9 cellular contexts compared by ENCODE assay signal in the genomic region with DNA sequence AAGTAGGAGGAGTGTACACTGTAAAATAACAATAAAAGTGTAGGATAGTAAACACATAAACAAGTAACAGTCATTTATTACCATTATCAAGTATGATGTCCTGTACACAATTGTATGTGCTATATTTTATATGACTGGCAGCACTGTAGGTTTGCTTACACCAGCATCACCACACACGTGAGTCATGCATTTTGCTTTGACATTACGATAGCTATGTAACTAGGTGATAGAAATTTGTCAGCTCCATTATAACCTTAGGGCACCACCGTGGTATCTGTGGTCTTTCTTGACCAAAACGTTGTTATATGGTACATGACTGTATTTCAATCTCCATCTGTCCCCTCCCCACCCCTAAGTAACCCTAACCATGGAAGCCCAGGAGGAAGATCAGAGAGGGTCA. TPM values are rescaled to one million over a fixed set of nuclear protein-coding genes. Genes with fewer than 3 reads are reported as not detected.
DNase-seq lines count a peak whose midpoint lies in the region; ATAC-seq and TF ChIP-seq lines count a peak whose summit lies in the region.
"Had no signal": no experiment of that assay in that cellular context is flagged by ENCODE, and none has a peak within 500 bp of the region (broad histone marks: within the 10 kb centered on the region; RNA-seq: fewer than 3 reads in every experiment).

No MANE protein-coding gene starts in this region.

- no peak for TF ChIP-seq EP300 in suprapubic skin (IDR thresholded peaks at IDR 0.05)

- H3K36me3 ChIP-seq in iPS-15b (ENCODE audit: control insufficient read depth, insufficient read depth, low read length) (no peaks in the 10 kb centered on the region), suprapubic skin (peaks cover 11% of the 10 kb centered on the region)

- no peak for TF ChIP-seq CTCF in suprapubic skin (IDR thresholded peaks at IDR 0.05)

- no peak overlapping the region for H3K9ac ChIP-seq in iPS-15b (ENCODE audit: low read depth, low read length)

- peak overlapping the region; percentile 75 for H3K27ac Mint-ChIP-seq in activated CD8-positive, alpha-beta memory T cell treated with anti-CD3 and anti-CD28 coated beads, Interleukin-2, amount 10 ng/mL, durations not matched to agents 7 days and 5 days
- H3K27ac Mint-ChIP-seq in activated T-cell treated with anti-CD3 and anti-CD28 coated beads, Interleukin-2, amount 50 U/mL, for 72 hours, result peak overlapping the region; percentile 64

- peaks cover 15% of the 10 kb centered on the region for H3K27me3 Mint-ChIP-seq in activated CD8-positive, alpha-beta memory T cell treated with anti-CD3 and anti-CD28 coated beads, Interleukin-2, amount 10 ng/mL, durations not matched to agents 7 days and 5 days
- no peaks in the 10 kb centered on the region for H3K27me3 Mint-ChIP-seq in activated T-cell treated with anti-CD3 and anti-CD28 coated beads, Interleukin-2, amount 50 U/mL, for 72 hours (ENCODE audit: low read depth)

- H3K4me3 Mint-ChIP-seq in activated CD8-positive, alpha-beta memory T cell treated with anti-CD3 and anti-CD28 coated beads, Interleukin-2, amount 10 ng/mL, durations not matched to agents 7 days and 5 days, result peak overlapping the region; percentile 79
- H3K4me3 Mint-ChIP-seq in activated T-cell treated with anti-CD3 and anti-CD28 coated beads, Interleukin-2, amount 50 U/mL, for 72 hours, result peak overlapping the region; percentile 92 to 94

- no peak for ATAC-seq in activated CD8-positive, alpha-beta memory T cell treated with anti-CD3 and anti-CD28 coated beads, Interleukin-2, amount 10 ng/mL, durations not matched to agents 7 days and 5 days
- peak; percentile 42 to 58 for ATAC-seq in activated T-cell treated with anti-CD3 and anti-CD28 coated beads, Interleukin-2, amount 50 U/mL, for 72 hours (replicated peaks in 1 of 2)
- no peak for ATAC-seq in HG03442 (IDR thresholded peaks at IDR 0.05; ENCODE audit: unreplicated experiment)

- H3K27ac ChIP-seq in suprapubic skin, result no peak overlapping the region

- CTCF ChIA-PET in activated CD8-positive, alpha-beta memory T cell treated with anti-CD3 and anti-CD28 coated beads, Interleukin-2, amount 10 ng/mL, durations not matched to agents 7 days and 5 days (lab: Charles Lee), result interaction anchor here (1.0 to 1.3 kb wide), 2 partner anchors 24 to 63 kb away, joined by 3 read pairs; no protein-coding TSS in a partner anchor

- no peaks in the 10 kb centered on the region for H3K36me3 Mint-ChIP-seq in activated CD8-positive, alpha-beta memory T cell treated with anti-CD3 and anti-CD28 coated beads, Interleukin-2, amount 10 ng/mL, durations not matched to agents 7 days and 5 days
- peaks cover 2% of the 10 kb centered on the region in 2 donors for H3K36me3 Mint-ChIP-seq in activated T-cell treated with anti-CD3 and anti-CD28 coated beads, Interleukin-2, amount 50 U/mL, for 72 hours (ENCODE audit: insufficient read depth in 2 of 2)

- H3K9me3 ChIP-seq in iPS-15b (ENCODE audit: control insufficient read depth, insufficient read depth, low read length) (no peaks in the 10 kb centered on the region), suprapubic skin (no peaks in the 10 kb centered on the region)

- no peak for TF ChIP-seq POLR2A in suprapubic skin (IDR thresholded peaks at IDR 0.05)

- peaks cover 11% of the 10 kb centered on the region for H3K27me3 ChIP-seq in iPS-15b (ENCODE audit: control insufficient read depth, insufficient read depth, low read length)
- no peaks in the 10 kb centered on the region for H3K27me3 ChIP-seq in suprapubic skin

- H3K4me1 Mint-ChIP-seq in activated CD8-positive, alpha-beta memory T cell treated with anti-CD3 and anti-CD28 coated beads, Interleukin-2, amount 10 ng/mL, durations not matched to agents 7 days and 5 days, result peaks cover 16% of the 10 kb centered on the region
- H3K4me1 Mint-ChIP-seq in activated T-cell treated with anti-CD3 and anti-CD28 coated beads, Interleukin-2, amount 50 U/mL, for 72 hours (ENCODE audit: low read depth), result peaks cover 7% of the 10 kb centered on the region

- H3K4me1 ChIP-seq in iPS-15b (ENCODE audit: control insufficient read depth, insufficient read depth, low read length) (no peaks in the 10 kb centered on the region), suprapubic skin (peaks cover 19% of the 10 kb centered on the region)

- H3K4me3 ChIP-seq in iPS-15b (ENCODE audit: low read depth, low read length) (peak overlapping the region; percentile 80), suprapubic skin (peak overlapping the region; percentile 89)

- WGBS in suprapubic skin, result 45% methylated on average over 4 of the region's 4 CpGs

- peak; percentile 52 for DNase-seq in activated CD8-positive, alpha-beta memory T cell treated with anti-CD3 and anti-CD28 coated beads, Interleukin-2, amount 10 ng/mL, durations not matched to agents 7 days and 5 days
- DNase-seq in activated CD8-positive, alpha-beta memory T cell treated with anti-CD3 and anti-CD28 coated beads, Interleukin-2, amount 50 U/mL, for 48 hours, result no peak
- DNase-seq in activated T-cell treated with anti-CD3 and anti-CD28 coated beads, Interleukin-2, amount 50 U/mL, for 72 hours, result peak; percentile 42 to 48
- DNase-seq in suprapubic skin (ENCODE audit: low spot score in 2 of 2) (no peak), dedifferentiated amniotic fluid mesenchymal stem cell (ENCODE audit: extremely low spot score) (no peak), NCI-H1436 treated with DMSO at 0.1 percent for 48 hours (lab: John Stamatoyannopoulos, UW) (no peak)
- DNase-seq: DMS79 treated with DMSO at 0.1 percent for 48 hours had no signal

- no peaks in the 10 kb centered on the region for H3K9me3 Mint-ChIP-seq in activated CD8-positive, alpha-beta memory T cell treated with anti-CD3 and anti-CD28 coated beads, Interleukin-2, amount 10 ng/mL, durations not matched to agents 7 days and 5 days (ENCODE audit: low read depth)
- H3K9me3 Mint-ChIP-seq in activated T-cell treated with anti-CD3 and anti-CD28 coated beads, Interleukin-2, amount 50 U/mL, for 72 hours, result no peaks in the 10 kb centered on the region

RNA-seq across cellular contexts. Expression of gene DNAL4, which starts 1.1 kb away (rescaled TPM):
- 1 to 10 TPM; 8.2 to 8.9 TPM for total RNA-seq in activated CD8-positive, alpha-beta memory T cell treated with anti-CD3 and anti-CD28 coated beads, Interleukin-2, amount 10 ng/mL, durations not matched to agents 7 days and 5 days
- total RNA-seq in activated T-cell treated with anti-CD3 and anti-CD28 coated beads, Interleukin-2, amount 50 U/mL, for 72 hours, result 10 to 100 TPM; 10.6 to 16.6 TPM
- 10 to 100 TPM; 21.8 to 27.7 (median 27.6) TPM for total RNA-seq in suprapubic skin

RNA-seq across cellular contexts. Expression of gene SUN2, which starts 37.0 kb away (rescaled TPM):
- total RNA-seq in activated CD8-positive, alpha-beta memory T cell treated with anti-CD3 and anti-CD28 coated beads, Interleukin-2, amount 10 ng/mL, durations not matched to agents 7 days and 5 days, result 100 to 1,000 TPM; 320 to 412 TPM
- 100 to 1,000 TPM; 175 to 179 TPM for total RNA-seq in activated T-cell treated with anti-CD3 and anti-CD28 coated beads, Interleukin-2, amount 50 U/mL, for 72 hours
- total RNA-seq in suprapubic skin, result 100 to 1,000 TPM; 186 to 262 (median 232) TPM

RNA-seq across cellular contexts. Expression of gene NPTXR, which starts 51.0 kb away (rescaled TPM):
- total RNA-seq in activated CD8-positive, alpha-beta memory T cell treated with anti-CD3 and anti-CD28 coated beads, Interleukin-2, amount 10 ng/mL, durations not matched to agents 7 days and 5 days, result 1 to 10 TPM in 1 of 2 experiments, under 1 TPM in 1; 0.96 to 2.4 TPM
- total RNA-seq in activated T-cell treated with anti-CD3 and anti-CD28 coated beads, Interleukin-2, amount 50 U/mL, for 72 hours, result 1 to 10 TPM; 6.3 to 6.4 TPM
- 1 to 10 TPM; 1.0 to 2.4 (median 2.1) TPM for total RNA-seq in suprapubic skin

Comparison
In these comparisons a context has a peak if more than half of its experiments do, and no peak if none do; other contexts are left out.
1. DNase-seq: peak in activated CD8-positive, alpha-beta memory T cell treated with anti-CD3 and anti-CD28 coated beads, Interleukin-2, amount 10 ng/mL, durations not matched to agents 7 days and 5 days (single experiment) and activated T-cell treated with anti-CD3 and anti-CD28 coated beads, Interleukin-2, amount 50 U/mL, for 72 hours (2 of 2); none in activated CD8-positive, alpha-beta memory T cell treated with anti-CD3 and anti-CD28 coated beads, Interleukin-2, amount 50 U/mL, for 48 hours (single experiment), suprapubic skin (0 of 2), dedifferentiated amniotic fluid mesenchymal stem cell (single experiment) and NCI-H1436 treated with DMSO at 0.1 percent for 48 hours (single experiment).
2. ATAC-seq: peak in activated T-cell treated with anti-CD3 and anti-CD28 coated beads, Interleukin-2, amount 50 U/mL, for 72 hours (2 of 2); none in activated CD8-positive, alpha-beta memory T cell treated with anti-CD3 and anti-CD28 coated beads, Interleukin-2, amount 10 ng/mL, durations not matched to agents 7 days and 5 days (single experiment) and HG03442 (single experiment).